13 cellular contexts compared by ENCODE assay signal in the genomic region with DNA sequence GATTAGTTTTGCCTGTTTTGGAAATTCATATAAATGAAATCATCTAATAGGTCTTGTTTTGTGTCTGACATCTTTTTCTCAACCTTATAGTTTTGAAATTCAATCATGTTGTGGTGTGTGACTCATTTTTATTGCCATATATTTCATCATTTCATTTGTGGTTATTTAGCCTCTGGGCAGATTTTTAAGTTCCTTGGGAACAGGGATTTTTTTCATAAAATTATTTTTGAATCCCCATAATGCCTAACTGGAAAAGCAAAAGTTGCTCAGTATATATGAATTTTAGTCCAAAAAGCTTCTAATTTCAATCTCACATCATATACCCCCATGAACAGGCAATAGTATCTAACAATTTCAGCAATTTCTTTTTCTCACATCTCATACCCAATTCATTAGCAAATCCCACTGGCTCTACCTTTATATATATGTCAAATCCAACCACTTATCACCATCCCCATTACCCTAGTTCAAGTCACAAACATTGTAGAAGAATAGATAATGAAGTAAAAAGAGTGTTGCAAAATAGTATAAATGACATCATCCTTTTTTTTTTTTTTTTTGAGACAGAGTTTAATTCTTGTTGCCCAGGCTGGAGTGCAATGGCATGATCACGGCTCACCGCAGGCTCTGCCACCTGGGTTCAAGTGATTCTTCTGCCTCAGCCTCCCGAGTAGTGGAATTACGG. TPM values are rescaled to one million over a fixed set of nuclear protein-coding genes. Genes with fewer than 3 reads are reported as not detected.
DNase-seq lines count a peak whose midpoint lies in the region; ATAC-seq and TF ChIP-seq lines count a peak whose summit lies in the region.
"Had no signal": no experiment of that assay in that cellular context is flagged by ENCODE, and none has a peak within 500 bp of the region (broad histone marks: within the 10 kb centered on the region; RNA-seq: fewer than 3 reads in every experiment).

No MANE protein-coding gene starts in this region.

- TF ChIP-seq CTCF in right atrium auricular region (IDR thresholded peaks at IDR 0.05): no peak

- H3K9me3 ChIP-seq in adipocyte (ENCODE audit: control insufficient read depth, low read length) (no peaks in the 10 kb centered on the region), right atrium auricular region (no peaks in the 10 kb centered on the region)
- H3K9me3 ChIP-seq: MG63, sigmoid colon had no signal

- H3K27ac ChIP-seq in right atrium auricular region: no peak overlapping the region
- H3K27ac ChIP-seq: sigmoid colon had no signal

- H3K36me3 ChIP-seq in adipocyte (ENCODE audit: control insufficient read depth, insufficient read depth, low read length, severe bottlenecking) (no peaks in the 10 kb centered on the region), right atrium auricular region (no peaks in the 10 kb centered on the region)
- H3K36me3 ChIP-seq: MG63, sigmoid colon had no signal

- peak; percentile 37 for DNase-seq in CD1c-positive myeloid dendritic cell (ENCODE audit: extremely low spot score)
- DNase-seq in HT1080 (ENCODE audit: low read depth): peak; percentile 57
- DNase-seq in adipocyte (ENCODE audit: low read depth): peak; percentile 95
- peak; percentile 71 for DNase-seq in hepatic stellate cell (ENCODE audit: low spot score)
- DNase-seq in stimulated activated CD4-positive, alpha-beta T cell treated with anti-CD3 and anti-CD28 coated beads, Interleukin-15, amount 100 ng/mL, for 24 hours: no peak
- DNase-seq in right atrium auricular region (ENCODE audit: low spot score): no peak
- DNase-seq: activated CD4-positive, alpha-beta T cell treated with anti-CD3 and anti-CD28 coated beads, Interleukin-2, amount 10 ng/mL, durations not matched to agents 24 days and 14 days; MG63; NCI-H510A treated with DMSO at 0.1 percent for 48 hours; sigmoid colon had no signal

- peak overlapping the region; percentile 85 for H3K9ac ChIP-seq in adipocyte (ENCODE audit: low read length)

- no peak for ATAC-seq in GM19467 (IDR thresholded peaks at IDR 0.05; ENCODE audit: unreplicated experiment)
- no peak for ATAC-seq in GM18873 (IDR thresholded peaks at IDR 0.05; ENCODE audit: low FRiP score, unreplicated experiment)

- H3K4me1 ChIP-seq in adipocyte (ENCODE audit: control insufficient read depth, insufficient read depth, low read length): peaks cover 36% of the 10 kb centered on the region
- no peaks in the 10 kb centered on the region for H3K4me1 ChIP-seq in right atrium auricular region
- H3K4me1 ChIP-seq: sigmoid colon had no signal

- peak overlapping the region; percentile 60 for H3K4me3 ChIP-seq in adipocyte (ENCODE audit: low read length)
- no peak overlapping the region for H3K4me3 ChIP-seq in right atrium auricular region
- H3K4me3 ChIP-seq: MG63, sigmoid colon had no signal

- no peaks in the 10 kb centered on the region for H3K27me3 ChIP-seq in adipocyte (replicated peaks; ENCODE audit: control insufficient read depth, insufficient read depth, low read length)
- no peaks in the 10 kb centered on the region for H3K27me3 ChIP-seq in right atrium auricular region
- H3K27me3 ChIP-seq: MG63, sigmoid colon had no signal

RNA-seq across cellular contexts. Expression of gene OR6J1, which starts 2.6 kb away (rescaled TPM):
- total RNA-seq in HT1080 (2014; rRNA removed; shearing (Covaris generic)): not detected in 2 replicates
- polyA plus RNA-seq in HT1080 (2015; cell fraction: cytosol; rRNA removed): not detected in 2 replicates
- not detected in 2 replicates for polyA plus RNA-seq in HT1080 (2015; cell fraction: nucleus; rRNA removed)
- total RNA-seq in right atrium auricular region: not detected
- total RNA-seq: activated CD4-positive, alpha-beta T cell treated with anti-CD3 and anti-CD28 coated beads, Interleukin-2, amount 10 ng/mL, durations not matched to agents 24 days and 14 days; dermis microvascular lymphatic vessel endothelial cell; sigmoid colon had no signal
- polyA plus RNA-seq: sigmoid colon had no signal

RNA-seq across cellular contexts. Expression of gene ABHD4, which starts 48.6 kb away (rescaled TPM):
- total RNA-seq in HT1080 (2014; rRNA removed; shearing (Covaris generic)): 3.5 and 6.9 TPM in 2 replicates
- polyA plus RNA-seq in HT1080 (2015; cell fraction: cytosol; rRNA removed): 10.7 and 11.9 TPM in 2 replicates
- polyA plus RNA-seq in HT1080 (2015; cell fraction: nucleus; rRNA removed): 12.8 and 14.3 TPM in 2 replicates
- total RNA-seq in right atrium auricular region: 10 to 100 TPM; 20.9 to 25.4 TPM

RNA-seq across cellular contexts. Expression of gene DAD1, which starts 57.7 kb away (rescaled TPM):
- total RNA-seq in HT1080 (2014; rRNA removed; shearing (Covaris generic)): 280 and 308 TPM in 2 replicates
- polyA plus RNA-seq in HT1080 (2015; cell fraction: cytosol; rRNA removed): 275 and 317 TPM in 2 replicates
- polyA plus RNA-seq in HT1080 (2015; cell fraction: nucleus; rRNA removed): 148 and 176 TPM in 2 replicates
- 100 to 1,000 TPM; 250 to 251 TPM for total RNA-seq in right atrium auricular region

Comparison
In these comparisons a context has a peak if more than half of its experiments do, and no peak if none do; other contexts are left out.
1. DNase-seq: peak in CD1c-positive myeloid dendritic cell (single experiment), HT1080 (single experiment), adipocyte (single experiment) and hepatic stellate cell (single experiment); none in stimulated activated CD4-positive, alpha-beta T cell treated with anti-CD3 and anti-CD28 coated beads, Interleukin-15, amount 100 ng/mL, for 24 hours (single experiment) and right atrium auricular region (single experiment).